In the genomic region with DNA sequence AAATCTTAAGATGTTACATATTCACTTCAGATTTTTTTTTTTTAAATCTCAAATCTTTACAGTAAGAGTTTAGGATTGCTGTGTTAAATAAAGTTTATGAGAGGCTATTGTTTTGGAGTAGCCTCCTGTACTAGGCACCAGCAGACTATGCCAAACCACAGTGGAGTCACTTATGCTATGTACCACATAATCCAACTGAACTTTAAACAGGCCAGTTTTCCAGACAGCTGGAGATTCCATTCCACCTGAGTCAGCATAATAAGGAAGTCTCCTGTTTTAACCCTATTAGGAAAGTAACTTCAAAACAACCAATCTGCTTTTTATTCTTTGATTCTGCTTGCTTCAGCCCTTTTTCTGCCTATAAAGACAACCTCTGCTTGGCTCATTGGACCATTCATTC, we compare ENCODE assay signal across 20 cellular contexts.
DNase-seq lines count a peak whose midpoint lies in the region; ATAC-seq, FAIRE-seq and TF ChIP-seq lines count a peak whose summit lies in the region.
"Had no signal": no experiment of that assay in that cellular context is flagged by ENCODE, and none has a peak within 500 bp of the region (broad histone marks: within the 10 kb centered on the region; RNA-seq: fewer than 3 reads in every experiment).

No MANE protein-coding gene starts in this region.

- POLR2A ChIA-PET in A549 (lab: Yijun Ruan, JAX) (no interaction called here), K562 (lab: Yijun Ruan, JAX) (no interaction called here)
- POLR2A ChIA-PET in CD4-positive, alpha-beta T cell (lab: Charles Lee) = no interaction called here

- intact Hi-C loops in K562 (cut with micrococcal nuclease) = no loop called here
- intact Hi-C loops in CD4-positive, alpha-beta T cell (cut with DNase I, micrococcal nuclease) = no loop called here

- no peaks in the 10 kb centered on the region for H3K36me3 ChIP-seq in K562 (ENCODE audit: control insufficient read depth, insufficient read depth, low read length)
- H3K36me3 ChIP-seq: left ventricle myocardium inferior, pancreas, WERI-Rb-1 had no signal

- H3K27me3 ChIP-seq in K562 (ENCODE audit: control insufficient read depth in 2 of 2, insufficient read depth in 2 of 2, low read length in 2 of 2) (no peaks in the 10 kb centered on the region), foreskin keratinocyte (no peaks in the 10 kb centered on the region)
- no peaks in the 10 kb centered on the region for H3K27me3 ChIP-seq in CD4-positive, alpha-beta T cell (ENCODE audit: control insufficient read depth, insufficient read depth, low read length)
- H3K27me3 ChIP-seq: pancreas had no signal

- in situ Hi-C loops in K562 (cut with MboI) = no loop called here

- no TSS peak for BruUV-seq in K562 (replicated peaks; lab: Mats Ljungman, UMichigan)

- 0 out of 3 replicates have a peak, but pooled peaks cover 3% of the 10 kb centered on the region for H3K9me3 ChIP-seq in A549
- H3K9me3 ChIP-seq in K562 (replicated peaks; ENCODE audit: control insufficient read depth, insufficient read depth, low read depth, low read length) = no peaks in the 10 kb centered on the region
- no peaks in the 10 kb centered on the region for H3K9me3 ChIP-seq in CD4-positive, alpha-beta T cell (ENCODE audit: control insufficient read depth, low read length)
- H3K9me3 ChIP-seq: pancreas had no signal

- no peaks in the 10 kb centered on the region for H3K79me2 ChIP-seq in K562 (ENCODE audit: control insufficient read depth, insufficient read depth, low read length)

- H3K27ac ChIP-seq in A549 = no peak overlapping the region
- no peak overlapping the region for H3K27ac ChIP-seq in K562 (ENCODE audit: extremely low read depth, low read depth, low read length)
- H3K27ac ChIP-seq in foreskin keratinocyte = no peak overlapping the region
- H3K27ac ChIP-seq in CD4-positive, alpha-beta T cell (ENCODE audit: low read depth, low read length) = no peak overlapping the region
- H3K27ac ChIP-seq: left ventricle myocardium inferior, pancreas, WERI-Rb-1 had no signal

- H3K4me3 ChIP-seq in A549 = no peak overlapping the region
- H3K4me3 ChIP-seq in K562 = no peak overlapping the region
- H3K4me3 ChIP-seq: GM12878, left ventricle myocardium inferior, pancreas had no signal

- FAIRE-seq in A549 (lab: Jason Lieb, UNC) = no peak
- FAIRE-seq in K562 (lab: Jason Lieb, UNC) = no peak
- FAIRE-seq: A204.1, GM12878, small intestine had no signal

- H3K9me1 ChIP-seq in K562 (ENCODE audit: control insufficient read depth, insufficient read depth, low read length) = no peaks in the 10 kb centered on the region

- H3K4me2 ChIP-seq in A549 (no peak overlapping the region), K562 (ENCODE audit: insufficient read depth, low read length) (no peak overlapping the region)

- H3K27ac Mint-ChIP-seq in CD4-positive, alpha-beta T cell = no peak overlapping the region
- H3K27ac Mint-ChIP-seq: activated CD8-positive, alpha-beta T cell treated with anti-CD3 and anti-CD28 coated beads, Interleukin-2, amount 10 ng/mL, durations not matched to agents 7 days and 5 days; activated T-helper 2 cell treated with anti-CD3 and anti-CD28 coated beads, Interferon-gamma antibody, Interleukin-2, Interleukin-4, amounts not matched to agents 10 μg/mL and 5 μg/mL and 100 μg/mL, durations not matched to agents 14 hours and 24 hours and 36 hours had no signal

- peaks cover 5% of the 10 kb centered on the region for H3K9me3 Mint-ChIP-seq in CD4-positive, alpha-beta T cell
- H3K9me3 Mint-ChIP-seq: activated T-helper 2 cell treated with anti-CD3 and anti-CD28 coated beads, Interferon-gamma antibody, Interleukin-2, Interleukin-4, amounts not matched to agents 10 μg/mL and 5 μg/mL and 100 μg/mL, durations not matched to agents 14 hours and 24 hours and 36 hours had no signal

- no peaks in the 10 kb centered on the region for H3K4me1 Mint-ChIP-seq in CD4-positive, alpha-beta T cell (ENCODE audit: low read depth)

- TF ChIP-seq CTCF in A549 (IDR thresholded peaks at IDR 0.05) = no peak
- no peak for TF ChIP-seq CTCF in K562 (IDR thresholded peaks at IDR 0.05 in 2 of 3, conservative IDR thresholded peaks at IDR 0.05 in 1 of 3; ENCODE audit: insufficient read depth in 2 of 3, low read depth in 1 of 3, low read length in 3 of 3)
- no peak for TF ChIP-seq CTCF in foreskin keratinocyte (conservative IDR thresholded peaks at IDR 0.05)
- no peak for TF ChIP-seq CTCF in CD4-positive, alpha-beta T cell (IDR thresholded peaks at IDR 0.05)

- ATAC-seq in A549 (no peak), K562 (no peak), foreskin keratinocyte (no peak), GM21576 (IDR thresholded peaks at IDR 0.05; ENCODE audit: unreplicated experiment) (no peak)
- no peak for ATAC-seq in CD4-positive, alpha-beta T cell (ENCODE audit: poor library complexity)
- ATAC-seq: activated CD8-positive, alpha-beta T cell treated with anti-CD3 and anti-CD28 coated beads, Interleukin-2, amount 10 ng/mL, durations not matched to agents 7 days and 5 days; GM12878; pancreas had no signal

- no peak for TF ChIP-seq POLR2A in A549 (IDR thresholded peaks at IDR 0.05; ENCODE audit: low read length)
- no peak for TF ChIP-seq POLR2A in K562 (conservative IDR thresholded peaks at IDR 0.05)

- TF ChIP-seq EP300 in A549 (IDR thresholded peaks at IDR 0.05) = no peak
- TF ChIP-seq EP300 in K562 (IDR thresholded peaks at IDR 0.05; ENCODE audit: low read length) = no peak

- H3K9ac ChIP-seq in K562 (ENCODE audit: insufficient read depth in 1 of 2, low read depth in 2 of 2, low read length in 2 of 2) = no peak overlapping the region

- no peaks in the 10 kb centered on the region for H3K27me3 Mint-ChIP-seq in CD4-positive, alpha-beta T cell

- CTCF ChIA-PET in A549 (lab: Yijun Ruan, JAX) (no interaction called here), K562 (lab: Yijun Ruan, JAX; ENCODE audit: low intra/inter-chr PET ratio) (no interaction called here)
- CTCF ChIA-PET in CD4-positive, alpha-beta T cell (lab: Charles Lee) = no interaction called here

- H3K4me1 ChIP-seq in A549 = no peaks in the 10 kb centered on the region
- no peaks in the 10 kb centered on the region for H3K4me1 ChIP-seq in K562 (replicated peaks in 1 of 2; ENCODE audit: control insufficient read depth in 2 of 2, insufficient read depth in 2 of 2, low read length in 2 of 2)
- no peaks in the 10 kb centered on the region for H3K4me1 ChIP-seq in foreskin keratinocyte
- H3K4me1 ChIP-seq: left ventricle myocardium inferior had no signal

- H2AFZ ChIP-seq in K562 (ENCODE audit: low read depth, low read length) = no peak overlapping the region

- no peaks in the 10 kb centered on the region for H4K20me1 ChIP-seq in K562 (replicated peaks; ENCODE audit: control insufficient read depth, insufficient read depth, low read length)

- no peak for TF ChIP-seq RAD21 in A549 (conservative IDR thresholded peaks at IDR 0.05 in 1 of 2, IDR thresholded peaks at IDR 0.05 in 1 of 2)
- no peak for TF ChIP-seq RAD21 in K562 (CRISPR knock-in tag; conservative IDR thresholded peaks at IDR 0.05 in 1 of 2, IDR thresholded peaks at IDR 0.05 in 1 of 2)

- no peaks in the 10 kb centered on the region for H3K36me3 Mint-ChIP-seq in CD4-positive, alpha-beta T cell (ENCODE audit: low read depth)

- H3K4me3 Mint-ChIP-seq in CD4-positive, alpha-beta T cell = no peak overlapping the region
- H3K4me3 Mint-ChIP-seq: activated CD8-positive, alpha-beta T cell treated with anti-CD3 and anti-CD28 coated beads, Interleukin-2, amount 10 ng/mL, durations not matched to agents 7 days and 5 days had no signal

- no peak for DNase-seq in A549 (ENCODE audit: low read depth in 1 of 2, low spot score in 1 of 2)
- peak; percentile 87 for DNase-seq in LHCN-M2 (ENCODE audit: low read depth)
- no peak for DNase-seq in K562 (ENCODE audit: extremely low read depth in 1 of 4, low spot score in 3 of 4)
- DNase-seq in foreskin keratinocyte = peak; percentile 31 to 41
- DNase-seq in CD4-positive, alpha-beta T cell = no peak
- no peak for DNase-seq in activated T-cell treated with anti-CD3 and anti-CD28 coated beads, Interleukin-2, amount 50 U/mL, for 48 hours
- DNase-seq in NCI-H1105 (lab: John Stamatoyannopoulos, UW) = no peak
- DNase-seq: activated CD8-positive, alpha-beta T cell treated with anti-CD3 and anti-CD28 coated beads, Interleukin-2, amount 10 ng/mL, durations not matched to agents 7 days and 5 days; amygdala; cortex of kidney; erythroblast; left ventricle myocardium inferior; NCI-H1436; pancreas; small intestine; WERI-Rb-1 had no signal

TF ChIP-seq in A549, 52 proteins besides CTCF, POLR2A, EP300 and RAD21:
- TF ChIP-seq TP53 (CRISPR knock-in tag; IDR thresholded peaks at IDR 0.05) (no peak), NPAS2 (CRISPR knock-in tag; IDR thresholded peaks at IDR 0.05; ENCODE audit: borderline replicate concordance) (no peak), MAFK (IDR thresholded peaks at IDR 0.05; ENCODE audit: partially characterized antibody) (peak; percentile 97)

TF ChIP-seq in K562, 482 proteins besides CTCF, POLR2A, EP300 and RAD21:
- TF ChIP-seq MAFG (tag; conservative IDR thresholded peaks at IDR 0.05) = peak; percentile 69
- peak; percentile 78 for TF ChIP-seq MAFF (IDR thresholded peaks at IDR 0.05; ENCODE audit: low read length)
- peak; percentile 82 for TF ChIP-seq MAFK (IDR thresholded peaks at IDR 0.05; ENCODE audit: low read length)
- no peak for TF ChIP-seq U2AF2 (optimal IDR thresholded peaks at IDR 0.05; ENCODE audit: low read depth, low read length)
- TF ChIP-seq ZNF316 (IDR thresholded peaks at IDR 0.05) = peak; percentile 69
- peak; percentile 47; the same call in 1 of the 2 replicates for TF ChIP-seq C11orf30 (IDR thresholded peaks at IDR 0.05; ENCODE audit: low read depth)
- TF ChIP-seq ZNF780A (CRISPR knock-in tag; IDR thresholded peaks at IDR 0.05) = no peak
TF ChIP-seq in K562: peak in this region for 5.

Comparison
In these comparisons a context has a peak if more than half of its experiments do, and no peak if none do; other contexts are left out.
1. DNase-seq: peak in LHCN-M2 (single experiment) and foreskin keratinocyte (2 of 2); none in A549 (0 of 2), K562 (0 of 4), CD4-positive, alpha-beta T cell (0 of 10), activated T-cell treated with anti-CD3 and anti-CD28 coated beads, Interleukin-2, amount 50 U/mL, for 48 hours (0 of 2) and NCI-H1105 (single experiment).